ENCODE assay signal across 1 cellular context in genomic region chr7:6272481-6273323, GRCh38.
A peak's percentile ranks its signal among the peaks of the same experiment; 100 is the strongest.
TF ChIP-seq lines count a peak whose summit lies in the region.

Gene CYTH3, minus strand, starts transcription at chr7:6272624. Its CDS starts 117 bp downstream, at chr7:6272507.

TF ChIP-seq in HepG2, 621 proteins besides CTCF, POLR2A, EP300 and RAD21 (continued from another document and continues in another):
- TF ChIP-seq ZNF800 (CRISPR knock-in tag; IDR thresholded peaks at IDR 0.05): no peak
- no peak for TF ChIP-seq ZNF781 (CRISPR knock-in tag; IDR thresholded peaks at IDR 0.05; ENCODE audit: borderline replicate concordance, not compliant biosample characterization)
- 0 out of 2 replicates have a peak, but pooled peaks have one; percentile 12 for TF ChIP-seq BCL6 (CRISPR knock-in tag; IDR thresholded peaks at IDR 0.05)
- no peak for TF ChIP-seq NR2F6 (IDR thresholded peaks at IDR 0.05)
- 0 out of 2 replicates have a peak, but pooled peaks have one; percentile 14 for TF ChIP-seq NR2F6 (CRISPR knock-in tag; IDR thresholded peaks at IDR 0.05)
- TF ChIP-seq ZNF484 (CRISPR knock-in tag; IDR thresholded peaks at IDR 0.05; ENCODE audit: borderline replicate concordance, low read depth): no peak
- no peak for TF ChIP-seq HMG20B (CRISPR knock-in tag; conservative IDR thresholded peaks at IDR 0.05)
- TF ChIP-seq CEBPB (IDR thresholded peaks at IDR 0.05; ENCODE audit: borderline replicate concordance, low read depth, low read length): no peak
- TF ChIP-seq ZBTB1 (CRISPR knock-in tag; IDR thresholded peaks at IDR 0.05; ENCODE audit: borderline replicate concordance): no peak
- 0 out of 2 replicates have a peak, but pooled peaks have one; percentile 15 for TF ChIP-seq ZNF792 (CRISPR knock-in tag; IDR thresholded peaks at IDR 0.05)
- TF ChIP-seq PAXIP1 (CRISPR knock-in tag; conservative IDR thresholded peaks at IDR 0.05): peak; percentile 19; the same call in 1 of the 2 replicates
- TF ChIP-seq CBX2 (IDR thresholded peaks at IDR 0.05; ENCODE audit: low read depth, low read length): no peak
- peak; percentile 87 for TF ChIP-seq CBX2 (CRISPR knock-in tag; IDR thresholded peaks at IDR 0.05; ENCODE audit: low read depth)
- peak; percentile 79 for TF ChIP-seq BHLHE40 (IDR thresholded peaks at IDR 0.05; ENCODE audit: low read length)
- TF ChIP-seq ZNF891 (CRISPR knock-in tag; IDR thresholded peaks at IDR 0.05): 0 out of 2 replicates have a peak, but pooled peaks have one; percentile 52
- 0 out of 2 replicates have a peak, but pooled peaks have one; percentile 47 for TF ChIP-seq ZNF280B (CRISPR knock-in tag; IDR thresholded peaks at IDR 0.05; ENCODE audit: borderline replicate concordance)
- no peak; the same call in 1 of the 2 replicates for TF ChIP-seq DR1 (CRISPR knock-in tag; IDR thresholded peaks at IDR 0.05)
- peak; percentile 95 for TF ChIP-seq ZNF770 (CRISPR knock-in tag; IDR thresholded peaks at IDR 0.05)
- no peak for TF ChIP-seq ZBTB39 (CRISPR knock-in tag; IDR thresholded peaks at IDR 0.05)
- TF ChIP-seq ZNF280D (CRISPR knock-in tag; IDR thresholded peaks at IDR 0.05): no peak
- TF ChIP-seq TRAFD1 (CRISPR knock-in tag; IDR thresholded peaks at IDR 0.05; ENCODE audit: borderline replicate concordance): no peak
- no peak for TF ChIP-seq NKX3-1 (CRISPR knock-in tag; IDR thresholded peaks at IDR 0.05)
- 0 out of 2 replicates have a peak, but pooled peaks have one; percentile 23 for TF ChIP-seq ZNF768 (CRISPR knock-in tag; IDR thresholded peaks at IDR 0.05)
- TF ChIP-seq CREM (IDR thresholded peaks at IDR 0.05): no peak
- no peak for TF ChIP-seq CREM (CRISPR knock-in tag; IDR thresholded peaks at IDR 0.05)
- TF ChIP-seq ZNF501 (CRISPR knock-in tag; IDR thresholded peaks at IDR 0.05): 0 out of 2 replicates have a peak, but pooled peaks have one; percentile 30
- TF ChIP-seq HNF4G (IDR thresholded peaks at IDR 0.05; ENCODE audit: borderline replicate concordance, low read depth, low read length): no peak
- TF ChIP-seq HNF4G (CRISPR knock-in tag; IDR thresholded peaks at IDR 0.05; ENCODE audit: borderline replicate concordance, low read depth): no peak
- peak; percentile 43; the same call in 1 of the 2 replicates for TF ChIP-seq RBFOX2 (IDR thresholded peaks at IDR 0.05; ENCODE audit: low read depth, low read length)
- TF ChIP-seq IKZF5 (CRISPR knock-in tag; IDR thresholded peaks at IDR 0.05): peak; percentile 17; the same call in 1 of the 2 replicates
- TF ChIP-seq ZNF687 (CRISPR knock-in tag; IDR thresholded peaks at IDR 0.05): peak; percentile 85
- TF ChIP-seq JARID2 (CRISPR knock-in tag; IDR thresholded peaks at IDR 0.05; ENCODE audit: insufficient replicate concordance): no peak
- TF ChIP-seq RELA (CRISPR knock-in tag; IDR thresholded peaks at IDR 0.05): no peak
- TF ChIP-seq MZF1 (CRISPR knock-in tag; IDR thresholded peaks at IDR 0.05; ENCODE audit: borderline replicate concordance): no peak
- 0 out of 2 replicates have a peak, but pooled peaks have one; percentile 10 for TF ChIP-seq SMAD1 (CRISPR knock-in tag; IDR thresholded peaks at IDR 0.05; ENCODE audit: borderline replicate concordance, low read depth)
- no peak for TF ChIP-seq BRD4 (CRISPR knock-in tag; IDR thresholded peaks at IDR 0.05)
- no peak for TF ChIP-seq SMARCC2 (IDR thresholded peaks at IDR 0.05)
- TF ChIP-seq CHCHD3 (CRISPR knock-in tag; IDR thresholded peaks at IDR 0.05): peak; percentile 88
